ENCODE assay signal across 25 cellular contexts in genomic region chr18:1659190-1659589, GRCh38.
DNase-seq lines count a peak whose midpoint lies in the region; ATAC-seq and TF ChIP-seq lines count a peak whose summit lies in the region.
"Had no signal": no experiment of that assay in that cellular context is flagged by ENCODE, and none has a peak within 500 bp of the region (broad histone marks: within the 10 kb centered on the region; RNA-seq: fewer than 3 reads in every experiment).

No MANE protein-coding gene starts in this region.

- no peak for TF ChIP-seq POLR2A in upper lobe of left lung (IDR thresholded peaks at IDR 0.05)

- H3K9me3 ChIP-seq in upper lobe of left lung, result no peaks in the 10 kb centered on the region
- H3K9me3 ChIP-seq: BLaER1, pancreas, right lobe of liver, vagina had no signal

- ATAC-seq in upper lobe of left lung (ENCODE audit: low FRiP score in 2 of 2), result peak; percentile 56 to 87
- no peak for ATAC-seq in GM18498 (IDR thresholded peaks at IDR 0.05; ENCODE audit: unreplicated experiment)
- ATAC-seq: naive thymus-derived CD8-positive, alpha-beta T cell; right lobe of liver; SK-N-SH treated with all-trans-retinoic acid at 6 μM for 48 hours; WTC11 had no signal

- TF ChIP-seq CTCF in epithelial cell of proximal tubule (conservative IDR thresholded peaks at IDR 0.05; ENCODE audit: low read depth, low read length) (no peak), upper lobe of left lung (IDR thresholded peaks at IDR 0.05) (no peak)

- peak; percentile 14 for DNase-seq in NCI-H2107 treated with DMSO at 0.1 percent for 48 hours (lab: John Stamatoyannopoulos, UW; ENCODE audit: unreplicated experiment)
- no peak for DNase-seq in NCI-H2107 (lab: John Stamatoyannopoulos, UW)
- peak; percentile 40 for DNase-seq in NCI-H2196 treated with DMSO at 0.1 percent for 48 hours (lab: John Stamatoyannopoulos, UW; ENCODE audit: unreplicated experiment)
- DNase-seq in epithelial cell of proximal tubule (ENCODE audit: low read depth), result peak; percentile 23
- peak in 1 of 2 donors; percentile 76 for DNase-seq in upper lobe of left lung
- DNase-seq in effector CD8-positive, alpha-beta T cell (lab: John Stamatoyannopoulos, UW), result no peak
- DNase-seq in NCI-H1694 (lab: John Stamatoyannopoulos, UW), result no peak
- DNase-seq: 8988T; activated CD4-positive, alpha-beta T cell treated with anti-CD3 and anti-CD28 coated beads, Interleukin-2, amount 50 U/mL, for 48 hours; activated effector memory CD4-positive, alpha-beta T cell treated with anti-CD3 and anti-CD28 coated beads, Interleukin-2, amount 50 U/mL, for 16 hours; cortex of kidney; naive thymus-derived CD8-positive, alpha-beta T cell; NCI-H1694 treated with DMSO at 0.1 percent for 48 hours; NK-92 treated with Interleukin-12 subunit alpha and Interleukin-12 subunit beta, amount 100 ng/mL, for 24 hours; pancreas; right lobe of liver; stimulated activated CD4-positive, alpha-beta T cell treated with anti-CD3 and anti-CD28 coated beads, Interleukin-15, amount 100 ng/mL, for 24 hours; T-helper 9 cell had no signal

- H3K27ac ChIP-seq in upper lobe of left lung, result peak overlapping the region in 1 of 4 donors; percentile 9
- H3K27ac ChIP-seq: BLaER1, hepatocyte, HL-60, pancreas, right lobe of liver, vagina had no signal

- H3K4me3 ChIP-seq in epithelial cell of proximal tubule (ENCODE audit: low read depth, low read length) (no peak overlapping the region), upper lobe of left lung (no peak overlapping the region)
- H3K4me3 ChIP-seq: BLaER1, hepatocyte, pancreas, right lobe of liver, vagina had no signal

- WGBS in upper lobe of left lung, 2 donors, result 36 to 41% methylated on average over 5 of the region's 5 CpGs

- peak in 1 of 4 donors; percentile 17 for TF ChIP-seq EP300 in upper lobe of left lung (IDR thresholded peaks at IDR 0.05)

- H3K4me1 ChIP-seq in upper lobe of left lung, result peaks cover 0 to 16% (median 6%) of the 10 kb centered on the region in 4 donors
- H3K4me1 ChIP-seq: BLaER1, right lobe of liver, vagina had no signal

- H3K27me3 ChIP-seq in upper lobe of left lung, result no peaks in the 10 kb centered on the region
- H3K27me3 ChIP-seq: BLaER1, hepatocyte, pancreas, right lobe of liver, vagina had no signal

- no peaks in the 10 kb centered on the region for H3K36me3 ChIP-seq in upper lobe of left lung
- H3K36me3 ChIP-seq: BLaER1, pancreas, right lobe of liver, vagina had no signal

Comparison
In these comparisons a context has a peak if more than half of its experiments do, and no peak if none do; other contexts are left out.
1. DNase-seq: peak in NCI-H2107 treated with DMSO at 0.1 percent for 48 hours (single experiment), NCI-H2196 treated with DMSO at 0.1 percent for 48 hours (single experiment) and epithelial cell of proximal tubule (single experiment); none in NCI-H2107 (single experiment), effector CD8-positive, alpha-beta T cell (single experiment) and NCI-H1694 (single experiment).